Comparison of ENCODE assay signal across 1 cellular context in genomic region chr16:64437706-64438329, GRCh38.
A peak's percentile ranks its signal among the peaks of the same experiment; 100 is the strongest.
TF ChIP-seq lines count a peak whose summit lies in the region.

No MANE protein-coding gene starts in this region.

TF ChIP-seq in GM23338, 12 proteins besides CTCF, POLR2A, EP300 and RAD21:
- TF ChIP-seq REST (IDR thresholded peaks at IDR 0.05; ENCODE audit: unreplicated experiment) (peak; percentile 32), CREB1 (CRISPR knock-in tag; IDR thresholded peaks at IDR 0.05; ENCODE audit: low read depth) (no peak)
